Comparison of ENCODE assay signal across 19 cellular contexts in genomic region chr13:35891973-35892441, GRCh38.
A peak's percentile ranks its signal among the peaks of the same experiment; 100 is the strongest.
DNase-seq lines count a peak whose midpoint lies in the region; ATAC-seq, FAIRE-seq and TF ChIP-seq lines count a peak whose summit lies in the region.
"Had no signal": no experiment of that assay in that cellular context is flagged by ENCODE, and none has a peak within 500 bp of the region (broad histone marks: within the 10 kb centered on the region; RNA-seq: fewer than 3 reads in every experiment).

No MANE protein-coding gene starts in this region.

- no peaks in the 10 kb centered on the region for H3K4me1 Mint-ChIP-seq in activated T-helper 1 cell treated with anti-CD3 and anti-CD28 coated beads, Interleukin-12 subunit alpha, Interleukin-12 subunit beta, Interleukin-2, Interleukin-4 antibody, amounts not matched to agents 30 ng/mL and 10 ng/mL and 1 ng/mL, durations not matched to agents 14 hours and 24 hours and 36 hours (ENCODE audit: low read depth)
- H3K4me1 Mint-ChIP-seq: activated CD4-positive, alpha-beta memory T cell treated with anti-CD3 and anti-CD28 coated beads, Interleukin-2, amount 10 ng/mL, durations not matched to agents 7 days and 5 days; B cell had no signal

- H3K27ac Mint-ChIP-seq in activated T-helper 1 cell treated with anti-CD3 and anti-CD28 coated beads, Interleukin-12 subunit alpha, Interleukin-12 subunit beta, Interleukin-2, Interleukin-4 antibody, amounts not matched to agents 30 ng/mL and 10 ng/mL and 1 ng/mL, durations not matched to agents 14 hours and 24 hours and 36 hours: no peak overlapping the region
- H3K27ac Mint-ChIP-seq: activated CD4-positive, alpha-beta memory T cell treated with anti-CD3 and anti-CD28 coated beads, Interleukin-2, amount 10 ng/mL, durations not matched to agents 7 days and 5 days; B cell; stimulated activated naive CD8-positive, alpha-beta T cell treated with anti-CD3 and anti-CD28 coated beads, Interleukin-15, Interleukin-2, amounts not matched to agents 100 ng/mL and 50 ng/mL, for 24 hours had no signal

- ATAC-seq in GM18519 (IDR thresholded peaks at IDR 0.05; ENCODE audit: low FRiP score, unreplicated experiment): no peak

- no peaks in the 10 kb centered on the region for H3K27me3 ChIP-seq in neural cell (ENCODE audit: insufficient read depth, low read depth, low read length)
- H3K27me3 ChIP-seq: adrenal gland, esophagus muscularis mucosa had no signal

- H3K4me3 Mint-ChIP-seq in activated T-helper 1 cell treated with anti-CD3 and anti-CD28 coated beads, Interleukin-12 subunit alpha, Interleukin-12 subunit beta, Interleukin-2, Interleukin-4 antibody, amounts not matched to agents 30 ng/mL and 10 ng/mL and 1 ng/mL, durations not matched to agents 14 hours and 24 hours and 36 hours: no peak overlapping the region
- H3K4me3 Mint-ChIP-seq: activated CD4-positive, alpha-beta memory T cell treated with anti-CD3 and anti-CD28 coated beads, Interleukin-2, amount 10 ng/mL, durations not matched to agents 7 days and 5 days; B cell; stimulated activated naive CD8-positive, alpha-beta T cell treated with anti-CD3 and anti-CD28 coated beads, Interleukin-15, Interleukin-2, amounts not matched to agents 100 ng/mL and 50 ng/mL, for 24 hours had no signal

- DNase-seq in EH (ENCODE audit: low read depth): peak; percentile 6
- DNase-seq in RWPE1 (ENCODE audit: low spot score): peak; percentile 76
- peak; percentile 94 for DNase-seq in epithelial cell of esophagus (ENCODE audit: low read depth)
- no peak for DNase-seq in activated T-helper 1 cell treated with anti-CD3 and anti-CD28 coated beads, Interleukin-12 subunit alpha, Interleukin-12 subunit beta, Interleukin-2, Interleukin-4 antibody, amounts not matched to agents 30 ng/mL and 10 ng/mL and 1 ng/mL, durations not matched to agents 14 hours and 24 hours and 36 hours (ENCODE audit: low spot score)
- no peak for DNase-seq in Ammon's horn (ENCODE audit: low spot score)
- DNase-seq in GM12892 (ENCODE audit: insufficient read length): no peak
- DNase-seq: activated CD4-positive, alpha-beta memory T cell treated with anti-CD3 and anti-CD28 coated beads, Interleukin-2, amount 10 ng/mL, durations not matched to agents 7 days and 5 days; adrenal gland; cortex of kidney; left ventricle myocardium inferior; NCI-H1417 treated with DMSO at 0.1 percent for 48 hours; NCI-H446; stimulated activated CD4-positive, alpha-beta T cell treated with anti-CD3 and anti-CD28 coated beads, Interleukin-12 subunit alpha, Interleukin-12 subunit beta, amount 100 ng/mL, for 4 hours had no signal

- no peak overlapping the region for H3K4me3 ChIP-seq in epithelial cell of esophagus (ENCODE audit: low read length)
- peak overlapping the region; percentile 44 for H3K4me3 ChIP-seq in neural cell (ENCODE audit: low read length)
- H3K4me3 ChIP-seq: adrenal gland, esophagus muscularis mucosa, left ventricle myocardium inferior had no signal

- no peak for TF ChIP-seq POLR2A in GM12892 (IDR thresholded peaks at IDR 0.05; ENCODE audit: low read depth, low read length)

- no peaks in the 10 kb centered on the region for H4K20me1 ChIP-seq in neural cell (ENCODE audit: insufficient read depth)

- CTCF ChIA-PET in RWPE1 (lab: Yijun Ruan, JAX): no interaction called here

- TF ChIP-seq RAD21 in neural cell (conservative IDR thresholded peaks at IDR 0.05): no peak

- no peaks in the 10 kb centered on the region for H3K36me3 ChIP-seq in neural cell (ENCODE audit: insufficient read depth, low read length)
- H3K36me3 ChIP-seq: adrenal gland, esophagus muscularis mucosa, left ventricle myocardium inferior had no signal

- H3K79me2 ChIP-seq in neural cell (replicated peaks; ENCODE audit: insufficient read depth, low read length): no peaks in the 10 kb centered on the region

- no peaks in the 10 kb centered on the region for H3K9me2 ChIP-seq in neural cell (ENCODE audit: insufficient read depth, low read length)

- peak overlapping the region; percentile 64 for H3K4me2 ChIP-seq in neural cell (ENCODE audit: low read length)
- H3K4me2 ChIP-seq: KMS-11 had no signal

- no peaks in the 10 kb centered on the region for H3K27me3 Mint-ChIP-seq in activated T-helper 1 cell treated with anti-CD3 and anti-CD28 coated beads, Interleukin-12 subunit alpha, Interleukin-12 subunit beta, Interleukin-2, Interleukin-4 antibody, amounts not matched to agents 30 ng/mL and 10 ng/mL and 1 ng/mL, durations not matched to agents 14 hours and 24 hours and 36 hours (ENCODE audit: insufficient read depth)
- H3K27me3 Mint-ChIP-seq: activated CD4-positive, alpha-beta memory T cell treated with anti-CD3 and anti-CD28 coated beads, Interleukin-2, amount 10 ng/mL, durations not matched to agents 7 days and 5 days; B cell; stimulated activated naive CD8-positive, alpha-beta T cell treated with anti-CD3 and anti-CD28 coated beads, Interleukin-15, Interleukin-2, amounts not matched to agents 100 ng/mL and 50 ng/mL, for 24 hours had no signal

- no peak for TF ChIP-seq EP300 in neural cell (conservative IDR thresholded peaks at IDR 0.05; ENCODE audit: poor library complexity, severe bottlenecking)

- H3K9me3 ChIP-seq in neural cell (ENCODE audit: low read length): no peaks in the 10 kb centered on the region
- H3K9me3 ChIP-seq: adrenal gland, esophagus muscularis mucosa, left ventricle myocardium inferior had no signal

- POLR2A ChIA-PET in RWPE1 (lab: Yijun Ruan, JAX; ENCODE audit: low non-redundant PET): interaction anchor here (0.6 kb wide), 1 partner anchor 14 kb away, joined by 3 read pairs; no protein-coding TSS in a partner anchor

- H3K27ac ChIP-seq in RWPE1 (no peak overlapping the region), neural cell (ENCODE audit: low read length) (peak overlapping the region; percentile 57)
- H3K27ac ChIP-seq: adrenal gland, esophagus muscularis mucosa, KMS-11, left ventricle myocardium inferior had no signal

- TF ChIP-seq CTCF in RWPE1 (conservative IDR thresholded peaks at IDR 0.05; ENCODE audit: low read depth) (no peak), epithelial cell of esophagus (IDR thresholded peaks at IDR 0.05; ENCODE audit: insufficient read depth, low read depth, low read length, missing control alignments) (no peak), neural cell (IDR thresholded peaks at IDR 0.05; ENCODE audit: poor library complexity, severe bottlenecking) (no peak)

- intact Hi-C loops in activated T-helper 1 cell treated with anti-CD3 and anti-CD28 coated beads, Interleukin-12 subunit alpha, Interleukin-12 subunit beta, Interleukin-2, Interleukin-4 antibody, amounts not matched to agents 30 ng/mL and 10 ng/mL and 1 ng/mL, durations not matched to agents 14 hours and 24 hours and 36 hours (cut with micrococcal nuclease): no loop called here

- peak overlapping the region; percentile 25 for H3K9ac ChIP-seq in neural cell (ENCODE audit: low read length)
- H3K9ac ChIP-seq: KMS-11 had no signal

- no peaks in the 10 kb centered on the region for H3F3A ChIP-seq in neural cell (ENCODE audit: insufficient read depth, low read length, poor library complexity, severe bottlenecking)

- no peaks in the 10 kb centered on the region for H3K36me3 Mint-ChIP-seq in activated T-helper 1 cell treated with anti-CD3 and anti-CD28 coated beads, Interleukin-12 subunit alpha, Interleukin-12 subunit beta, Interleukin-2, Interleukin-4 antibody, amounts not matched to agents 30 ng/mL and 10 ng/mL and 1 ng/mL, durations not matched to agents 14 hours and 24 hours and 36 hours (ENCODE audit: low read depth)

- no peak overlapping the region for H2AFZ ChIP-seq in neural cell (ENCODE audit: low read depth, low read length)

- H3K9me3 Mint-ChIP-seq in activated T-helper 1 cell treated with anti-CD3 and anti-CD28 coated beads, Interleukin-12 subunit alpha, Interleukin-12 subunit beta, Interleukin-2, Interleukin-4 antibody, amounts not matched to agents 30 ng/mL and 10 ng/mL and 1 ng/mL, durations not matched to agents 14 hours and 24 hours and 36 hours: no peaks in the 10 kb centered on the region
- H3K9me3 Mint-ChIP-seq: activated CD4-positive, alpha-beta memory T cell treated with anti-CD3 and anti-CD28 coated beads, Interleukin-2, amount 10 ng/mL, durations not matched to agents 7 days and 5 days had no signal

- no peak for FAIRE-seq in GM12892 (lab: Jason Lieb, UNC)

TF ChIP-seq in neural cell, 6 proteins besides CTCF, POLR2A, EP300 and RAD21:
- no peak for TF ChIP-seq EZH2 (IDR thresholded peaks at IDR 0.05; ENCODE audit: borderline replicate concordance, insufficient read depth, low read length, poor library complexity, severe bottlenecking)
- TF ChIP-seq MXI1 (conservative IDR thresholded peaks at IDR 0.05; ENCODE audit: poor library complexity, severe bottlenecking): no peak
- TF ChIP-seq TAF1 (IDR thresholded peaks at IDR 0.05; ENCODE audit: low read depth): no peak
- no peak for TF ChIP-seq SMC3 (conservative IDR thresholded peaks at IDR 0.05; ENCODE audit: poor library complexity)

Comparison
In these comparisons a context has a peak if more than half of its experiments do, and no peak if none do; other contexts are left out.
1. DNase-seq: peak in EH (single experiment), RWPE1 (single experiment) and epithelial cell of esophagus (single experiment); none in activated T-helper 1 cell treated with anti-CD3 and anti-CD28 coated beads, Interleukin-12 subunit alpha, Interleukin-12 subunit beta, Interleukin-2, Interleukin-4 antibody, amounts not matched to agents 30 ng/mL and 10 ng/mL and 1 ng/mL, durations not matched to agents 14 hours and 24 hours and 36 hours (single experiment), Ammon's horn (single experiment) and GM12892 (single experiment).